Comparison of ENCODE assay signal across 1 cellular context in the genomic region with DNA sequence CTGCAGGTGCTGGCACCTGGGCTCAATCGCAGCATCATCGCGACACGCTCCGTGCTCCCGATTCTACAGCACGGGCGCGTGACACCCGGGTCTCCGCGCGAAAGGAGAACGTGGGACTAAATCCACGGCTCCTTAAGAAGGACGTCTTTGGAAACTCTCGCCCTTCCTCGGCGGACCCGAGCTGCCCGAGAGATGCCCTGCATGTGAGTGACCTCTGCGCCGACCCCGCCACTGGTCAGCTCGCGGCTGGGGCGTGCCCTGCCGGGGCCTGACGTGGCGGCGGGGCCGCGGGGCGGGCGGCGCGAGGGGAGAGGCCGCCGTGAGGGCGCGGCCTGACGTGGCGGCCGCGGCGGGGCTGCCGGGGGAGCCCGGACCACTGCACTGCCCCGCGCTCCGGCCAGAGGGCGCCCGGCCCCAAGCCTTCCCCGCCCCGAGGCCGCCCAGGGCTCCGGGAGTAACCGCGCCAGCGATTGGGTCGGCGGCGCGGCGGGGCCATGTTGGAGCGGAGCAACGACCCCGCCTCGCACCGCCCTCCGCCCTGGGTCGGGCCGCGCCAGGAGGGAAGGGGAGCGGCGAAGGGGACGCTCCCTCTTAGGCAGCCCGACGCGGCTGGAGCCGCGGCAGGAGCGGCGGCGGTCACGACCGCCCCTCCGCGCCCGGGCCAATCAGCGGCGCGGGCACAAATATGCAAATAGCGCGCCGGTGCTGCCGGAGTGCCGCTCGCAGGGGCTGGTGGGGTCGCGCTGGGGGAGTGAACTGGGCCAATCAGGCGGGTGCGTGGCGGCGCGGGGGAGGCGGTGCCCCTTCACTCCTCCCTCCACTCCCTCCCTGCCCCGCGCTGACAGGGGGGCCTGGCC.
A peak's percentile ranks its signal among the peaks of the same experiment; 100 is the strongest.
TF ChIP-seq lines count a peak whose summit lies in the region.

No MANE protein-coding gene starts in this region.

TF ChIP-seq in HEK293, 187 proteins besides CTCF, POLR2A, EP300 and RAD21 (continued from another document):
- TF ChIP-seq, protein P1, sequence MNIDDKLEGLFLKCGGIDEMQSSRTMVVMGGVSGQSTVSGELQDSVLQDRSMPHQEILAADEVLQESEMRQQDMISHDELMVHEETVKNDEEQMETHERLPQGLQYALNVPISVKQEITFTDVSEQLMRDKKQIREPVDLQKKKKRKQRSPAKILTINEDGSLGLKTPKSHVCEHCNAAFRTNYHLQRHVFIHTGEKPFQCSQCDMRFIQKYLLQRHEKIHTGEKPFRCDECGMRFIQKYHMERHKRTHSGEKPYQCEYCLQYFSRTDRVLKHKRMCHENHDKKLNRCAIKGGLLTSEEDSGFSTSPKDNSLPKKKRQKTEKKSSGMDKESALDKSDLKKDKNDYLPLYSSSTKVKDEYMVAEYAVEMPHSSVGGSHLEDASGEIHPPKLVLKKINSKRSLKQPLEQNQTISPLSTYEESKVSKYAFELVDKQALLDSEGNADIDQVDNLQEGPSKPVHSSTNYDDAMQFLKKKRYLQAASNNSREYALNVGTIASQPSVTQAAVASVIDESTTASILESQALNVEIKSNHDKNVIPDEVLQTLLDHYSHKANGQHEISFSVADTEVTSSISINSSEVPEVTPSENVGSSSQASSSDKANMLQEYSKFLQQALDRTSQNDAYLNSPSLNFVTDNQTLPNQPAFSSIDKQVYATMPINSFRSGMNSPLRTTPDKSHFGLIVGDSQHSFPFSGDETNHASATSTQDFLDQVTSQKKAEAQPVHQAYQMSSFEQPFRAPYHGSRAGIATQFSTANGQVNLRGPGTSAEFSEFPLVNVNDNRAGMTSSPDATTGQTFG (tag by site-specific recombination; IDR thresholded peaks at IDR 0.05; ENCODE audit: borderline replicate concordance) = no peak
- TF ChIP-seq, protein P2, sequence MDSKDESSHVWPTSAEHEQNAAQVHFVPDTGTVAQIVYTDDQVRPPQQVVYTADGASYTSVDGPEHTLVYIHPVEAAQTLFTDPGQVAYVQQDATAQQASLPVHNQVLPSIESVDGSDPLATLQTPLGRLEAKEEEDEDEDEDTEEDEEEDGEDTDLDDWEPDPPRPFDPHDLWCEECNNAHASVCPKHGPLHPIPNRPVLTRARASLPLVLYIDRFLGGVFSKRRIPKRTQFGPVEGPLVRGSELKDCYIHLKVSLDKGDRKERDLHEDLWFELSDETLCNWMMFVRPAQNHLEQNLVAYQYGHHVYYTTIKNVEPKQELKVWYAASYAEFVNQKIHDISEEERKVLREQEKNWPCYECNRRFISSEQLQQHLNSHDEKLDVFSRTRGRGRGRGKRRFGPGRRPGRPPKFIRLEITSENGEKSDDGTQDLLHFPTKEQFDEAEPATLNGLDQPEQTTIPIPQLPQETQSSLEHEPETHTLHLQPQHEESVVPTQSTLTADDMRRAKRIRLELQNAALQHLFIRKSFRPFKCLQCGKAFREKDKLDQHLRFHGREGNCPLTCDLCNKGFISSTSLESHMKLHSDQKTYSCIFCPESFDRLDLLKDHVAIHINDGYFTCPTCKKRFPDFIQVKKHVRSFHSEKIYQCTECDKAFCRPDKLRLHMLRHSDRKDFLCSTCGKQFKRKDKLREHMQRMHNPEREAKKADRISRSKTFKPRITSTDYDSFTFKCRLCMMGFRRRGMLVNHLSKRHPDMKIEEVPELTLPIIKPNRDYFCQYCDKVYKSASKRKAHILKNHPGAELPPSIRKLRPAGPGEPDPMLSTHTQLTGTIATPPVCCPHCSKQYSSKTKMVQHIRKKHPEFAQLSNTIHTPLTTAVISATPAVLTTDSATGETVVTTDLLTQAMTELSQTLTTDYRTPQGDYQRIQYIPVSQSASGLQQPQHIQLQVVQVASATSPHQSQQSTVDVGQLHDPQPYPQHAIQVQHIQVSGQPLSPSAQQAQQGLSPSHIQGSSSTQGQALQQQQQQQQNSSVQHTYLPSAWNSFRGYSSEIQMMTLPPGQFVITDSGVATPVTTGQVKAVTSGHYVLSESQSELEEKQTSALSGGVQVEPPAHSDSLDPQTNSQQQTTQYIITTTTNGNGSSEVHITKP (tag by site-specific recombination; IDR thresholded peaks at IDR 0.05) = peak; percentile 22; the same call in 1 of the 2 replicates
- peak; percentile 96 for TF ChIP-seq ZNF610 (tag by site-specific recombination; IDR thresholded peaks at IDR 0.05; ENCODE audit: borderline replicate concordance)
- no peak for TF ChIP-seq PRDM1 (tag by site-specific recombination; IDR thresholded peaks at IDR 0.05)
- peak; percentile 73 for TF ChIP-seq ZNF335 (tag by site-specific recombination; conservative IDR thresholded peaks at IDR 0.05)
- 0 out of 2 replicates have a peak, but pooled peaks have one; percentile 38 for TF ChIP-seq ZNF843 (tag by site-specific recombination; IDR thresholded peaks at IDR 0.05)
- TF ChIP-seq, protein P3, sequence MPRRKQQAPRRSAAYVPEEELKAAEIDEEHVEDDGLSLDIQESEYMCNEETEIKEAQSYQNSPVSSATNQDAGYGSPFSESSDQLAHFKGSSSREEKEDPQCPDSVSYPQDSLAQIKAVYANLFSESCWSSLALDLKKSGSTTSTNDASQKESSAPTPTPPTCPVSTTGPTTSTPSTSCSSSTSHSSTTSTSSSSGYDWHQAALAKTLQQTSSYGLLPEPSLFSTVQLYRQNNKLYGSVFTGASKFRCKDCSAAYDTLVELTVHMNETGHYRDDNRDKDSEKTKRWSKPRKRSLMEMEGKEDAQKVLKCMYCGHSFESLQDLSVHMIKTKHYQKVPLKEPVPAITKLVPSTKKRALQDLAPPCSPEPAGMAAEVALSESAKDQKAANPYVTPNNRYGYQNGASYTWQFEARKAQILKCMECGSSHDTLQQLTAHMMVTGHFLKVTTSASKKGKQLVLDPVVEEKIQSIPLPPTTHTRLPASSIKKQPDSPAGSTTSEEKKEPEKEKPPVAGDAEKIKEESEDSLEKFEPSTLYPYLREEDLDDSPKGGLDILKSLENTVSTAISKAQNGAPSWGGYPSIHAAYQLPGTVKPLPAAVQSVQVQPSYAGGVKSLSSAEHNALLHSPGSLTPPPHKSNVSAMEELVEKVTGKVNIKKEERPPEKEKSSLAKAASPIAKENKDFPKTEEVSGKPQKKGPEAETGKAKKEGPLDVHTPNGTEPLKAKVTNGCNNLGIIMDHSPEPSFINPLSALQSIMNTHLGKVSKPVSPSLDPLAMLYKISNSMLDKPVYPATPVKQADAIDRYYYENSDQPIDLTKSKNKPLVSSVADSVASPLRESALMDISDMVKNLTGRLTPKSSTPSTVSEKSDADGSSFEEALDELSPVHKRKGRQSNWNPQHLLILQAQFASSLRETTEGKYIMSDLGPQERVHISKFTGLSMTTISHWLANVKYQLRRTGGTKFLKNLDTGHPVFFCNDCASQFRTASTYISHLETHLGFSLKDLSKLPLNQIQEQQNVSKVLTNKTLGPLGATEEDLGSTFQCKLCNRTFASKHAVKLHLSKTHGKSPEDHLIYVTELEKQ (tag by site-specific recombination; IDR thresholded peaks at IDR 0.05; ENCODE audit: borderline replicate concordance) = no peak
- TF ChIP-seq, protein P4, sequence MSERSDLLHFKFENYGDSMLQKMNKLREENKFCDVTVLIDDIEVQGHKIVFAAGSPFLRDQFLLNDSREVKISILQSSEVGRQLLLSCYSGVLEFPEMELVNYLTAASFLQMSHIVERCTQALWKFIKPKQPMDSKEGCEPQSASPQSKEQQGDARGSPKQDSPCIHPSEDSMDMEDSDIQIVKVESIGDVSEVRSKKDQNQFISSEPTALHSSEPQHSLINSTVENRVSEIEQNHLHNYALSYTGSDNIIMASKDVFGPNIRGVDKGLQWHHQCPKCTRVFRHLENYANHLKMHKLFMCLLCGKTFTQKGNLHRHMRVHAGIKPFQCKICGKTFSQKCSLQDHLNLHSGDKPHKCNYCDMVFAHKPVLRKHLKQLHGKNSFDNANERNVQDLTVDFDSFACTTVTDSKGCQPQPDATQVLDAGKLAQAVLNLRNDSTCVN (tag by site-specific recombination; optimal IDR thresholded peaks at IDR 0.05) = peak; percentile 69
- peak; percentile 75; the same call in 1 of the 2 replicates for TF ChIP-seq MZF1 (tag by site-specific recombination; IDR thresholded peaks at IDR 0.05; ENCODE audit: borderline replicate concordance)
- peak; percentile 60 for TF ChIP-seq KLF9 (tag by site-specific recombination; IDR thresholded peaks at IDR 0.05; ENCODE audit: low read depth)
- TF ChIP-seq SP3 (tag by site-specific recombination; IDR thresholded peaks at IDR 0.05) = peak; percentile 73
- TF ChIP-seq HOXC10 (CRISPR knock-in tag; IDR thresholded peaks at IDR 0.05) = 0 out of 2 replicates have a peak, but pooled peaks have one; percentile 62
- TF ChIP-seq GLIS1 (tag by site-specific recombination; IDR thresholded peaks at IDR 0.05) = peak; percentile 65
